8 cellular contexts compared by ENCODE assay signal in the genomic region with DNA sequence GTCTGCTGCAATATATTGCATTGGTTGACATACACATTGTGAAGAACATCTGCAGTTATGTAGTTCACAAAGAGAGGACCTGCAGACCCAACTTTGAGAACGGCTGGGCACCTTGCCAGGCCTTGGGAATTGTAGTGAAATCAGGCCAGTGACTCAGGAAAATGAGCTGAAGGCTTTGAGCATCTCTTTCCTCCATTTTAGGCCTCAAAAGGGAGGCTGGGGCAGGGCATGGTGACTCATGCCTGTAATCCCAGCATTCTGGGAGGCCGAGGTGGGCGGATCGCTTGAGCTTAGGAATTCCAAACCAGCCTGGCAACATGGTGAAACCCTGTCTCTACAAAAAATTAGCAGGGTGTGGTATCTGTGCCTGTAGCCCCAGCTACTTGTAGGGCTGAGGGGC. TPM values are rescaled to one million over a fixed set of nuclear protein-coding genes. Genes with fewer than 3 reads are reported as not detected.
A peak's percentile ranks its signal among the peaks of the same experiment; 100 is the strongest.
DNase-seq lines count a peak whose midpoint lies in the region; ATAC-seq and TF ChIP-seq lines count a peak whose summit lies in the region.

No MANE protein-coding gene starts in this region.

- no peaks in the 10 kb centered on the region for H3K9me3 ChIP-seq in right cardiac atrium (ENCODE audit: control insufficient read depth, low read length)

- H3K4me1 ChIP-seq in right cardiac atrium (ENCODE audit: control insufficient read depth, insufficient read depth, low read length) = peaks cover 6% of the 10 kb centered on the region

- 78% methylated on average over 4 of the region's 4 CpGs for WGBS in right cardiac atrium

- no peak for TF ChIP-seq CTCF in AG10803 (conservative IDR thresholded peaks at IDR 0.05; ENCODE audit: low read length)

- peak overlapping the region; percentile 99 for H3K4me3 ChIP-seq in AG10803 (ENCODE audit: low read length)
- peak overlapping the region; percentile 92 for H3K4me3 ChIP-seq in right cardiac atrium (ENCODE audit: low read length)

- peaks cover 15% of the 10 kb centered on the region for H3K4me1 Mint-ChIP-seq in activated T-helper 2 cell treated with anti-CD3 and anti-CD28 coated beads, Interferon-gamma antibody, Interleukin-2, Interleukin-4, amounts not matched to agents 10 μg/mL and 5 μg/mL and 100 μg/mL, durations not matched to agents 14 hours and 24 hours and 36 hours (ENCODE audit: low read depth)
- H3K4me1 Mint-ChIP-seq in stimulated activated memory B cell treated with anti-CD40 and anti-IgM and Interleukin-4, amounts not matched to agents 10 μg/mL and 1 μg/mL and 100 μg/mL, for 72 hours = peaks cover 38% of the 10 kb centered on the region

- no peaks in the 10 kb centered on the region for H3K27me3 Mint-ChIP-seq in activated T-helper 2 cell treated with anti-CD3 and anti-CD28 coated beads, Interferon-gamma antibody, Interleukin-2, Interleukin-4, amounts not matched to agents 10 μg/mL and 5 μg/mL and 100 μg/mL, durations not matched to agents 14 hours and 24 hours and 36 hours (ENCODE audit: low read depth)
- H3K27me3 Mint-ChIP-seq in stimulated activated memory B cell treated with anti-CD40 and anti-IgM and Interleukin-4, amounts not matched to agents 10 μg/mL and 1 μg/mL and 100 μg/mL, for 72 hours = no peaks in the 10 kb centered on the region

- H3K27me3 ChIP-seq in right cardiac atrium (ENCODE audit: control insufficient read depth, insufficient read depth) = no peaks in the 10 kb centered on the region

- no peaks in the 10 kb centered on the region for H3K9me3 Mint-ChIP-seq in activated T-helper 2 cell treated with anti-CD3 and anti-CD28 coated beads, Interferon-gamma antibody, Interleukin-2, Interleukin-4, amounts not matched to agents 10 μg/mL and 5 μg/mL and 100 μg/mL, durations not matched to agents 14 hours and 24 hours and 36 hours
- no peaks in the 10 kb centered on the region for H3K9me3 Mint-ChIP-seq in stimulated activated memory B cell treated with anti-CD40 and anti-IgM and Interleukin-4, amounts not matched to agents 10 μg/mL and 1 μg/mL and 100 μg/mL, for 72 hours

- H3K27ac ChIP-seq in right cardiac atrium (ENCODE audit: low read length) = no peak overlapping the region

- intact Hi-C loops in activated T-helper 2 cell treated with anti-CD3 and anti-CD28 coated beads, Interferon-gamma antibody, Interleukin-2, Interleukin-4, amounts not matched to agents 10 μg/mL and 5 μg/mL and 100 μg/mL, durations not matched to agents 14 hours and 24 hours and 36 hours (cut with micrococcal nuclease) = loop anchor here (2.0 kb wide), 1 partner anchor 35 kb away; no protein-coding TSS in a partner anchor
- intact Hi-C loops in right cardiac atrium (cut with DNase I) = no loop called here

- ATAC-seq in right cardiac atrium = no peak
- no peak for ATAC-seq in stimulated activated memory B cell treated with anti-CD40 and anti-IgM and Interleukin-4, amounts not matched to agents 10 μg/mL and 1 μg/mL and 100 μg/mL, for 72 hours
- ATAC-seq in GM19351 (IDR thresholded peaks at IDR 0.05; ENCODE audit: unreplicated experiment) = no peak

- peak; percentile 76 for DNase-seq in AG10803 (ENCODE audit: low read depth)
- DNase-seq in HK-2 (ENCODE audit: unreplicated experiment) = peak; percentile 83
- no peak for DNase-seq in activated T-helper 2 cell treated with anti-CD3 and anti-CD28 coated beads, Interferon-gamma antibody, Interleukin-2, Interleukin-4, amounts not matched to agents 10 μg/mL and 5 μg/mL and 100 μg/mL, durations not matched to agents 14 hours and 24 hours and 36 hours (ENCODE audit: low spot score)
- DNase-seq in right cardiac atrium = peak; percentile 68 to 85 (median 70)
- DNase-seq in GM19238 (ENCODE audit: insufficient read length, low spot score) = no peak
- DNase-seq in Ammon's horn (ENCODE audit: low spot score) = no peak

- H3K27ac Mint-ChIP-seq in activated T-helper 2 cell treated with anti-CD3 and anti-CD28 coated beads, Interferon-gamma antibody, Interleukin-2, Interleukin-4, amounts not matched to agents 10 μg/mL and 5 μg/mL and 100 μg/mL, durations not matched to agents 14 hours and 24 hours and 36 hours = no peak overlapping the region
- peak overlapping the region; percentile 87 for H3K27ac Mint-ChIP-seq in stimulated activated memory B cell treated with anti-CD40 and anti-IgM and Interleukin-4, amounts not matched to agents 10 μg/mL and 1 μg/mL and 100 μg/mL, for 72 hours

- peak overlapping the region; percentile 93 for H3K4me3 Mint-ChIP-seq in activated T-helper 2 cell treated with anti-CD3 and anti-CD28 coated beads, Interferon-gamma antibody, Interleukin-2, Interleukin-4, amounts not matched to agents 10 μg/mL and 5 μg/mL and 100 μg/mL, durations not matched to agents 14 hours and 24 hours and 36 hours (ENCODE audit: low read depth)
- H3K4me3 Mint-ChIP-seq in stimulated activated memory B cell treated with anti-CD40 and anti-IgM and Interleukin-4, amounts not matched to agents 10 μg/mL and 1 μg/mL and 100 μg/mL, for 72 hours = peak overlapping the region; percentile 90

- H3K36me3 Mint-ChIP-seq in activated T-helper 2 cell treated with anti-CD3 and anti-CD28 coated beads, Interferon-gamma antibody, Interleukin-2, Interleukin-4, amounts not matched to agents 10 μg/mL and 5 μg/mL and 100 μg/mL, durations not matched to agents 14 hours and 24 hours and 36 hours (ENCODE audit: low read depth) = peaks cover 23% of the 10 kb centered on the region
- peaks cover 17% of the 10 kb centered on the region for H3K36me3 Mint-ChIP-seq in stimulated activated memory B cell treated with anti-CD40 and anti-IgM and Interleukin-4, amounts not matched to agents 10 μg/mL and 1 μg/mL and 100 μg/mL, for 72 hours

RNA-seq across cellular contexts. Expression of a gene that starts 1.4 kb away (rescaled TPM):
- 11.5 and 14.8 TPM in 2 replicates for total RNA-seq in activated T-helper 2 cell treated with anti-CD3 and anti-CD28 coated beads, Interferon-gamma antibody, Interleukin-2, Interleukin-4, amounts not matched to agents 10 μg/mL and 5 μg/mL and 100 μg/mL, durations not matched to agents 14 hours and 24 hours and 36 hours
- 10 to 100 TPM; 10.2 to 20.9 (median 11.6) TPM for total RNA-seq in right cardiac atrium
- 8.6 TPM for polyA plus RNA-seq in right cardiac atrium

Comparison
In these comparisons a context has a peak if more than half of its experiments do, and no peak if none do; other contexts are left out.
1. DNase-seq: peak in AG10803 (single experiment), HK-2 (single experiment) and right cardiac atrium (3 of 3); none in activated T-helper 2 cell treated with anti-CD3 and anti-CD28 coated beads, Interferon-gamma antibody, Interleukin-2, Interleukin-4, amounts not matched to agents 10 μg/mL and 5 μg/mL and 100 μg/mL, durations not matched to agents 14 hours and 24 hours and 36 hours (single experiment), GM19238 (single experiment) and Ammon's horn (single experiment).